In the genomic region with DNA sequence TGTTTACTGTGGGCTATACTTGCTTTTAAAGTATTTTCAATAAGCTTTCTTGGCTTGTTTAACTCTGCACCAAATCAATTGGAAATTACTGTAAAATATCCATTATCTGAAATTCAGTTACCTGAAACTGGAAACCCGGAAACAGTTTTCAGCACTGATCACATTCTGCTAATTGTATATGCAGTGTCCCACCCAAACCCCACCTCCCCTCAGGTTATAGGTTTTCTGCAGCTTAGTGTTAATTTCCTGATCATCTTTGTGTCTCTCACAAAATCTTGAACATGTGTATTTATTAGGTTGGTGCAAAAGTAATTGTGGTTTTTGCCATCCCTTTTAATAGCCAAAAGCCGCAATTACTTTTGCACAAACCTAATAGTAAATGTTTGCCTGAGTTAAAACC, we compare ENCODE assay signal across 8 cellular contexts. TPM values are rescaled to one million over a fixed set of nuclear protein-coding genes. Genes with fewer than 3 reads are reported as not detected.
DNase-seq lines count a peak whose midpoint lies in the region; TF ChIP-seq lines count a peak whose summit lies in the region.

No MANE protein-coding gene starts in this region.

- H3K27ac Mint-ChIP-seq in progenitor cell of endocrine pancreas, result no peak overlapping the region

- peaks cover 60% of the 10 kb centered on the region for H3K79me2 ChIP-seq in OCI-LY7 (ENCODE audit: insufficient read depth, low read depth, low read length)

- no peaks in the 10 kb centered on the region for H3K9me2 ChIP-seq in OCI-LY7 (ENCODE audit: insufficient read depth, low read length)

- peaks cover 17% of the 10 kb centered on the region for H3K4me1 Mint-ChIP-seq in progenitor cell of endocrine pancreas (ENCODE audit: low read depth)

- H3K9me3 Mint-ChIP-seq in progenitor cell of endocrine pancreas (ENCODE audit: low read depth), result peaks cover 2% of the 10 kb centered on the region

- TF ChIP-seq POLR2A in esophagus squamous epithelium (IDR thresholded peaks at IDR 0.05), result no peak

- H3K4me3 ChIP-seq in GM08714 (ENCODE audit: low read length) (peak overlapping the region; percentile 81), OCI-LY7 (ENCODE audit: low read depth, low read length, poor library complexity, severe bottlenecking) (peak overlapping the region; percentile 88), esophagus squamous epithelium (peak overlapping the region; percentile 83 to 97 (median 90))

- CTCF ChIA-PET in OCI-LY7 (lab: Charles Lee; ENCODE audit: unreplicated experiment), result no interaction called here

- TF ChIP-seq CTCF in OCI-LY7 (conservative IDR thresholded peaks at IDR 0.05; ENCODE audit: low read length) (no peak), esophagus squamous epithelium (IDR thresholded peaks at IDR 0.05) (no peak), progenitor cell of endocrine pancreas (IDR thresholded peaks at IDR 0.05; ENCODE audit: unreplicated experiment) (no peak)

- H3K4me1 ChIP-seq in OCI-LY7 (ENCODE audit: insufficient read depth, low read length, poor library complexity, severe bottlenecking) (peaks cover 23% of the 10 kb centered on the region), esophagus squamous epithelium (peaks cover 4 to 38% (median 16%) of the 10 kb centered on the region in 3 donors)

- H3K27me3 Mint-ChIP-seq in progenitor cell of endocrine pancreas, result no peaks in the 10 kb centered on the region

- no peaks in the 10 kb centered on the region for H3K27me3 ChIP-seq in esophagus squamous epithelium

- peak overlapping the region; percentile 57 for H3K27ac ChIP-seq in OCI-LY7 (ENCODE audit: low read depth, low read length, poor library complexity, severe bottlenecking)
- H3K27ac ChIP-seq in esophagus squamous epithelium, result peak overlapping the region; percentile 80 to 93 (median 90)

- 26 to 35% methylated on average over 2 of the region's 2 CpGs for WGBS in esophagus squamous epithelium, 2 donors

- no peaks in the 10 kb centered on the region; the same call in 1 of the 2 replicates for H3K9me3 ChIP-seq in OCI-LY7 (ENCODE audit: low read length)
- no peaks in the 10 kb centered on the region for H3K9me3 ChIP-seq in esophagus squamous epithelium

- POLR2A ChIA-PET in OCI-LY7 (lab: Charles Lee), result interaction anchor here (0.9 to 1.4 kb wide), 9 partner anchors 8 to 814 kb away, joined by 3 to 6 read pairs (median 3); a partner anchor contains a TSS

- H3K4me3 Mint-ChIP-seq in progenitor cell of endocrine pancreas (ENCODE audit: low read depth), result peak overlapping the region; percentile 96

- BruUV-seq in OCI-LY7 (replicated peaks; lab: Mats Ljungman, UMichigan), result no TSS peak

- DNase-seq in OCI-LY7 (ENCODE audit: low spot score), result peak; percentile 16
- no peak for DNase-seq in esophagus squamous epithelium (lab: John Stamatoyannopoulos, UW)
- DNase-seq in progenitor cell of endocrine pancreas (ENCODE audit: low spot score, unreplicated experiment), result no peak
- DNase-seq in SK-N-DZ (ENCODE audit: low spot score), result no peak
- no peak for DNase-seq in dedifferentiated amniotic fluid mesenchymal stem cell (ENCODE audit: extremely low spot score)
- DNase-seq in NOMO-1 (lab: John Stamatoyannopoulos, UW; ENCODE audit: unreplicated experiment in 2 of 2), result no peak
- DNase-seq in activated effector memory CD4-positive, alpha-beta T cell treated with anti-CD3 and anti-CD28 coated beads, Interleukin-2, amount 50 U/mL, for 16 hours, result no peak

- H3K36me3 ChIP-seq in OCI-LY7 (ENCODE audit: insufficient read depth, low read length) (peaks cover 21% of the 10 kb centered on the region), esophagus squamous epithelium (no peaks in the 10 kb centered on the region)

- peaks cover 5% of the 10 kb centered on the region for H3K36me3 Mint-ChIP-seq in progenitor cell of endocrine pancreas (ENCODE audit: insufficient read depth)

- H4K20me1 ChIP-seq in OCI-LY7 (ENCODE audit: insufficient read depth, low read length), result 0 out of 2 replicates have a peak, but pooled peaks cover 20% of the 10 kb centered on the region

- peak overlapping the region; percentile 98; the same call in 1 of the 2 replicates for H2AFZ ChIP-seq in OCI-LY7 (ENCODE audit: low read length)

- intact Hi-C loops in OCI-LY7 (cut with micrococcal nuclease; ENCODE audit: unreplicated experiment) (loop anchor here (1.0 to 5.0 kb wide), 2 partner anchors 68 to 736 kb away; a partner anchor contains a TSS), esophagus squamous epithelium (cut with DNase I) (no loop called here)

- peak overlapping the region; percentile 95 for H3K4me2 ChIP-seq in OCI-LY7 (ENCODE audit: low read length)

RNA-seq across cellular contexts. Expression of a gene that starts 1.3 kb away (rescaled TPM):
- total RNA-seq in OCI-LY7 (2014; rRNA removed; shearing (Covaris generic)), result 46.0 and 47.1 TPM in 2 replicates
- 78.3 and 85.3 TPM in 2 replicates for total RNA-seq in OCI-LY7 (2022)
- 10 to 100 TPM; 33.9 to 64.7 (median 49.1) TPM for total RNA-seq in esophagus squamous epithelium
- 54.0 and 57.0 TPM in 2 replicates for total RNA-seq in progenitor cell of endocrine pancreas
- polyA plus RNA-seq in SK-N-DZ (2014; cell fraction: cytosol; rRNA removed), result 52.5 and 59.3 TPM in 2 replicates
- 13.3 and 20.9 TPM in 2 replicates for polyA plus RNA-seq in SK-N-DZ (2014; cell fraction: nucleus; rRNA removed)
